In the genomic region with DNA sequence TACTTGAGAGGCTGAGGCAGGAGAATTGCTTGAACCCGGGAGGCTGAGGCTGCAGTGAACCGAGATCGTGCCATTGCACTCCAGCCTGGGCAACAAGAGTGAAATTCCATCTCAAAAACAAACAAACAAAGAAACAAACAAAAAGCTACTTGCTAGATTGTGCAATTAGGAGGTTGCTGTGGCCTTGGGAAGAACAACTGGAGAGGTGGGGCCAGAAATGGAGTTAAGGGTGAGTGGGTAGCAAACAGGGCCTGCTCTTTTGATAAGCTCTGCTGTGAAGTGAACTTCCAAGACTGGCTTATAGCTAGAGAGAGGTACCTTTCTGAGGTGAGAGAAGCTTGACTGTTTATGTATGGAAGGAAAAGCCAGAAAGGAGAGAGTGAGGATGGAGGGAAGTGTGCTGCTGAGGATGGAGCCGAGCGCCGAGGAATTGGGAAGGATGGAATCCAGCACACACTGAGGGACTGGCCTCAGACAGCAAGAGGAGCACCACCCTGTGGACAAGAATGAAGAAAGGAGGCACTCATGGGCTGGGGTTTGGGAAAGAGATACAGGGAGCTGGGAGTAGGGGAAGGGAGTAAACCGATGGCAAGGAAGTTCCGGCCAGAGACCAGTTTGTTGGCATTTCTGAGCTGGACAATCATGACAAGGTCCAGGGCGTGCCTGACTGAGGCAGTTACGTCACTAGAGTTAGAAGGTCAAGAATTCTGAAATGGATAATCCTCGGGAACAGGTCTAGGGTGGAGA, we compare ENCODE assay signal across 9 cellular contexts. TPM values are rescaled to one million over a fixed set of nuclear protein-coding genes. Genes with fewer than 3 reads are reported as not detected.
DNase-seq lines count a peak whose midpoint lies in the region; ATAC-seq and TF ChIP-seq lines count a peak whose summit lies in the region.
"Had no signal": no experiment of that assay in that cellular context is flagged by ENCODE, and none has a peak within 500 bp of the region (broad histone marks: within the 10 kb centered on the region; RNA-seq: fewer than 3 reads in every experiment).

No MANE protein-coding gene starts in this region.

- H3K4ac ChIP-seq in mesenchymal stem cell (ENCODE audit: low read depth in 1 of 2, low read length in 2 of 2) = no peak overlapping the region

- peak overlapping the region; percentile 60 for H3K9ac ChIP-seq in mesenchymal stem cell (ENCODE audit: low read length)

- no peak overlapping the region for H3K4me2 ChIP-seq in mesenchymal stem cell (ENCODE audit: low read length, poor library complexity, severe bottlenecking)

- H2AFZ ChIP-seq in mesenchymal stem cell (ENCODE audit: low read depth, low read length) = no peak overlapping the region

- H4K91ac ChIP-seq in mesenchymal stem cell (ENCODE audit: low read length) = no peak overlapping the region

- H3K79me1 ChIP-seq in mesenchymal stem cell (replicated peaks; ENCODE audit: low read length, poor library complexity, severe bottlenecking) = no peaks in the 10 kb centered on the region

- H2AK5ac ChIP-seq in mesenchymal stem cell (ENCODE audit: low read length, severe bottlenecking) = peak overlapping the region; percentile 76

- H3K27me3 ChIP-seq in BE2C (no peaks in the 10 kb centered on the region), MG63 (no peaks in the 10 kb centered on the region), mesenchymal stem cell (ENCODE audit: control insufficient read depth in 1 of 2, insufficient read depth in 1 of 2, low read length in 2 of 2) (no peaks in the 10 kb centered on the region)

- peak; percentile 27 for TF ChIP-seq CTCF in BE2C (IDR thresholded peaks at IDR 0.05; ENCODE audit: low read depth, low read length)

- no peak overlapping the region for H4K8ac ChIP-seq in mesenchymal stem cell (ENCODE audit: low read length)

- no peak overlapping the region for H2BK5ac ChIP-seq in mesenchymal stem cell (ENCODE audit: low read depth, low read length, poor library complexity, severe bottlenecking)

- no peak overlapping the region for H3K23ac ChIP-seq in mesenchymal stem cell (ENCODE audit: low read length in 2 of 2)

- H3K27ac ChIP-seq in mesenchymal stem cell (ENCODE audit: low read length, poor library complexity, severe bottlenecking) = no peak overlapping the region

- no peaks in the 10 kb centered on the region for H3K36me3 ChIP-seq in BE2C
- H3K36me3 ChIP-seq in MG63 = no peaks in the 10 kb centered on the region
- H3K36me3 ChIP-seq in mesenchymal stem cell (ENCODE audit: control insufficient read depth in 1 of 2, insufficient read depth in 2 of 2, low read depth in 1 of 2, low read length in 2 of 2) = no peaks in the 10 kb centered on the region

- no peaks in the 10 kb centered on the region for H3K9me3 ChIP-seq in BE2C
- H3K9me3 ChIP-seq in MG63 = no peaks in the 10 kb centered on the region
- H3K9me3 ChIP-seq in mesenchymal stem cell (ENCODE audit: control insufficient read depth, low read length) = no peaks in the 10 kb centered on the region

- WGBS in mesenchymal stem cell = 61% methylated on average over 8 of the region's 11 CpGs

- no peak overlapping the region for H2BK120ac ChIP-seq in mesenchymal stem cell (ENCODE audit: low read depth, low read length)

- no peak overlapping the region for H3K18ac ChIP-seq in mesenchymal stem cell (ENCODE audit: low read depth in 1 of 2, low read length in 2 of 2)

- DNase-seq in BE2C = no peak
- peak; percentile 30 for DNase-seq in MG63
- DNase-seq in ecto neural progenitor cell (ENCODE audit: low spot score) = peak; percentile 54
- peak; percentile 49 for DNase-seq in mesenchymal stem cell
- no peak for DNase-seq in stimulated activated CD4-positive, alpha-beta T cell treated with anti-CD3 and anti-CD28 coated beads, Interleukin-4, amount 100 ng/mL, for 24 hours

- H2BK15ac ChIP-seq in mesenchymal stem cell (ENCODE audit: low read depth, poor library complexity, severe bottlenecking) = no peak overlapping the region

- H3K4me3 ChIP-seq in BE2C (ENCODE audit: low read depth, low read length) (no peak overlapping the region), MG63 (no peak overlapping the region), mesenchymal stem cell (ENCODE audit: insufficient read depth in 1 of 2, low read depth in 1 of 2, low read length in 2 of 2) (no peak overlapping the region)

- no peaks in the 10 kb centered on the region for H3K4me1 ChIP-seq in BE2C
- peaks cover 8% of the 10 kb centered on the region for H3K4me1 ChIP-seq in mesenchymal stem cell (ENCODE audit: control insufficient read depth, insufficient read depth, low read depth, low read length)

- no peak overlapping the region for H3K14ac ChIP-seq in mesenchymal stem cell (ENCODE audit: low read length in 2 of 2)

- peak overlapping the region in 1 of 2 experiments; percentile 70 for H2BK12ac ChIP-seq in mesenchymal stem cell (ENCODE audit: low read length in 2 of 2)

- ATAC-seq in HG03457 (IDR thresholded peaks at IDR 0.05; ENCODE audit: unreplicated experiment) (no peak), HG03521 (IDR thresholded peaks at IDR 0.05; ENCODE audit: unreplicated experiment) (no peak), GM21515 (IDR thresholded peaks at IDR 0.05; ENCODE audit: unreplicated experiment) (no peak)

RNA-seq across cellular contexts. Expression of a gene that starts 7.0 kb away (rescaled TPM):
- polyA plus RNA-seq in BE2C (2012; ENCODE audit: insufficient read depth, insufficient read length, low read depth) = not detected
- 0.03 TPM in 1 of 2 replicates, not detected in the other for total RNA-seq in MG63 (2014; rRNA removed; shearing (Covaris generic); ENCODE audit: low replicate concordance)
- not detected for polyA plus RNA-seq in mesenchymal stem cell (2013, experiment 1 of 2)
- polyA plus RNA-seq in mesenchymal stem cell (2013, experiment 2 of 2) = not detected
- total RNA-seq: frontal cortex had no signal

RNA-seq across cellular contexts. Expression of a gene that starts 38.3 kb away (rescaled TPM):
- polyA plus RNA-seq in BE2C (2012; ENCODE audit: insufficient read depth, insufficient read length, low read depth) = 276 TPM
- not detected in 2 replicates for total RNA-seq in MG63 (2014; rRNA removed; shearing (Covaris generic); ENCODE audit: low replicate concordance)
- polyA plus RNA-seq in mesenchymal stem cell (2013, experiment 1 of 2) = 1.1 TPM
- polyA plus RNA-seq in mesenchymal stem cell (2013, experiment 2 of 2) = 1.0 TPM

RNA-seq across cellular contexts. Expression of a gene that starts 45.6 kb away (rescaled TPM):
- polyA plus RNA-seq in BE2C (2012; ENCODE audit: insufficient read depth, insufficient read length, low read depth) = 39.7 TPM
- 9.9 and 23.5 TPM in 2 replicates for total RNA-seq in MG63 (2014; rRNA removed; shearing (Covaris generic); ENCODE audit: low replicate concordance)
- polyA plus RNA-seq in mesenchymal stem cell (2013, experiment 1 of 2) = 52.2 TPM
- polyA plus RNA-seq in mesenchymal stem cell (2013, experiment 2 of 2) = 52.9 TPM

Comparison
In these comparisons a context has a peak if more than half of its experiments do, and no peak if none do; other contexts are left out.
1. DNase-seq: peak in MG63 (single experiment), ecto neural progenitor cell (single experiment) and mesenchymal stem cell (single experiment); none in BE2C (single experiment) and stimulated activated CD4-positive, alpha-beta T cell treated with anti-CD3 and anti-CD28 coated beads, Interleukin-4, amount 100 ng/mL, for 24 hours (single experiment).